Comparison of ENCODE assay signal across 1 cellular context in genomic region chr1:211921579-211922095, GRCh38.
A peak's percentile ranks its signal among the peaks of the same experiment; 100 is the strongest.
TF ChIP-seq lines count a peak whose summit lies in the region.

No MANE protein-coding gene starts in this region.

TF ChIP-seq in HepG2, 621 proteins besides CTCF, POLR2A, EP300 and RAD21:
- TF ChIP-seq ZBTB44 (CRISPR knock-in tag; IDR thresholded peaks at IDR 0.05): no peak
- peak; percentile 1; the same call in 1 of the 2 replicates for TF ChIP-seq STAT6 (CRISPR knock-in tag; IDR thresholded peaks at IDR 0.05; ENCODE audit: borderline replicate concordance)
- peak; percentile 88 for TF ChIP-seq ZNF121 (CRISPR knock-in tag; IDR thresholded peaks at IDR 0.05)
- TF ChIP-seq ZNF460 (CRISPR knock-in tag; IDR thresholded peaks at IDR 0.05; ENCODE audit: borderline replicate concordance): peak; percentile 22; the same call in 1 of the 2 replicates
- TF ChIP-seq ZBTB33 (CRISPR knock-in tag; IDR thresholded peaks at IDR 0.05): 0 out of 2 replicates have a peak, but pooled peaks have one; percentile 13
- TF ChIP-seq ZMYM3 (CRISPR knock-in tag; IDR thresholded peaks at IDR 0.05): peak; percentile 54
- TF ChIP-seq EZH2 (conservative IDR thresholded peaks at IDR 0.05; ENCODE audit: low read depth, low read length): no peak
- TF ChIP-seq HOXA5 (CRISPR knock-in tag; IDR thresholded peaks at IDR 0.05): 0 out of 2 replicates have a peak, but pooled peaks have one; percentile 31
